In genomic region chr7:12062062-12062461, GRCh38 we compare ENCODE assay signal across 1 cellular context.
TF ChIP-seq lines count a peak whose summit lies in the region.

No MANE protein-coding gene starts in this region.

TF ChIP-seq in GM12878, 131 proteins besides CTCF, POLR2A, EP300 and RAD21 (continued from another document):
- no peak for TF ChIP-seq CEBPB (IDR thresholded peaks at IDR 0.05; ENCODE audit: borderline replicate concordance in 1 of 2, low read depth in 2 of 2, low read length in 2 of 2)
- no peak for TF ChIP-seq KDM1A (IDR thresholded peaks at IDR 0.05; ENCODE audit: borderline replicate concordance)
- TF ChIP-seq SRF (IDR thresholded peaks at IDR 0.05; ENCODE audit: low read depth in 2 of 2, low read length in 2 of 2): no peak
- no peak for TF ChIP-seq RFX5 (IDR thresholded peaks at IDR 0.05; ENCODE audit: low read depth, low read length)
- TF ChIP-seq BACH1 (IDR thresholded peaks at IDR 0.05; ENCODE audit: borderline replicate concordance): no peak
- no peak for TF ChIP-seq SPI1 (IDR thresholded peaks at IDR 0.05; ENCODE audit: borderline replicate concordance, insufficient read depth, low read depth, low read length)
- TF ChIP-seq PAX5 (IDR thresholded peaks at IDR 0.05; ENCODE audit: borderline replicate concordance, low read depth, low read length): no peak
